In genomic region chr9:134551657-134552348, GRCh38 we compare ENCODE assay signal across 1 cellular context.
TF ChIP-seq lines count a peak whose summit lies in the region.

No MANE protein-coding gene starts in this region.

TF ChIP-seq in SK-N-SH, 30 proteins besides CTCF, POLR2A, EP300 and RAD21 (continued from another document):
- TF ChIP-seq REST (IDR thresholded peaks at IDR 0.05; ENCODE audit: low read depth, low read length): peak; percentile 56; the same call in 1 of the 2 replicates
- no peak for TF ChIP-seq NRF1 (IDR thresholded peaks at IDR 0.05; ENCODE audit: low read depth, low read length)
- TF ChIP-seq PBX3 (IDR thresholded peaks at IDR 0.05): peak; percentile 97
- TF ChIP-seq JUND (IDR thresholded peaks at IDR 0.05): peak; percentile 97
- TF ChIP-seq, protein P1, sequence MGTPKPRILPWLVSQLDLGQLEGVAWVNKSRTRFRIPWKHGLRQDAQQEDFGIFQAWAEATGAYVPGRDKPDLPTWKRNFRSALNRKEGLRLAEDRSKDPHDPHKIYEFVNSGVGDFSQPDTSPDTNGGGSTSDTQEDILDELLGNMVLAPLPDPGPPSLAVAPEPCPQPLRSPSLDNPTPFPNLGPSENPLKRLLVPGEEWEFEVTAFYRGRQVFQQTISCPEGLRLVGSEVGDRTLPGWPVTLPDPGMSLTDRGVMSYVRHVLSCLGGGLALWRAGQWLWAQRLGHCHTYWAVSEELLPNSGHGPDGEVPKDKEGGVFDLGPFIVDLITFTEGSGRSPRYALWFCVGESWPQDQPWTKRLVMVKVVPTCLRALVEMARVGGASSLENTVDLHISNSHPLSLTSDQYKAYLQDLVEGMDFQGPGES (IDR thresholded peaks at IDR 0.05; ENCODE audit: low read depth, low read length): no peak
- no peak for TF ChIP-seq SMC3 (IDR thresholded peaks at IDR 0.05; ENCODE audit: low read depth, low read length)
- peak; percentile 90 for TF ChIP-seq FOSL2 (IDR thresholded peaks at IDR 0.05; ENCODE audit: borderline replicate concordance, low read depth)
- TF ChIP-seq RFX5 (IDR thresholded peaks at IDR 0.05; ENCODE audit: low read length): no peak
- no peak for TF ChIP-seq YY1 (IDR thresholded peaks at IDR 0.05; ENCODE audit: low read depth)
- TF ChIP-seq FOXM1 (IDR thresholded peaks at IDR 0.05; ENCODE audit: low read depth): peak; percentile 83; the same call in 1 of the 2 replicates
- TF ChIP-seq, protein P2, sequence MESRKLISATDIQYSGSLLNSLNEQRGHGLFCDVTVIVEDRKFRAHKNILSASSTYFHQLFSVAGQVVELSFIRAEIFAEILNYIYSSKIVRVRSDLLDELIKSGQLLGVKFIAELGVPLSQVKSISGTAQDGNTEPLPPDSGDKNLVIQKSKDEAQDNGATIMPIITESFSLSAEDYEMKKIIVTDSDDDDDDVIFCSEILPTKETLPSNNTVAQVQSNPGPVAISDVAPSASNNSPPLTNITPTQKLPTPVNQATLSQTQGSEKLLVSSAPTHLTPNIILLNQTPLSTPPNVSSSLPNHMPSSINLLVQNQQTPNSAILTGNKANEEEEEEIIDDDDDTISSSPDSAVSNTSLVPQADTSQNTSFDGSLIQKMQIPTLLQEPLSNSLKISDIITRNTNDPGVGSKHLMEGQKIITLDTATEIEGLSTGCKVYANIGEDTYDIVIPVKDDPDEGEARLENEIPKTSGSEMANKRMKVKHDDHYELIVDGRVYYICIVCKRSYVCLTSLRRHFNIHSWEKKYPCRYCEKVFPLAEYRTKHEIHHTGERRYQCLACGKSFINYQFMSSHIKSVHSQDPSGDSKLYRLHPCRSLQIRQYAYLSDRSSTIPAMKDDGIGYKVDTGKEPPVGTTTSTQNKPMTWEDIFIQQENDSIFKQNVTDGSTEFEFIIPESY (IDR thresholded peaks at IDR 0.05; ENCODE audit: borderline replicate concordance, low read depth): no peak
- TF ChIP-seq, protein P3, sequence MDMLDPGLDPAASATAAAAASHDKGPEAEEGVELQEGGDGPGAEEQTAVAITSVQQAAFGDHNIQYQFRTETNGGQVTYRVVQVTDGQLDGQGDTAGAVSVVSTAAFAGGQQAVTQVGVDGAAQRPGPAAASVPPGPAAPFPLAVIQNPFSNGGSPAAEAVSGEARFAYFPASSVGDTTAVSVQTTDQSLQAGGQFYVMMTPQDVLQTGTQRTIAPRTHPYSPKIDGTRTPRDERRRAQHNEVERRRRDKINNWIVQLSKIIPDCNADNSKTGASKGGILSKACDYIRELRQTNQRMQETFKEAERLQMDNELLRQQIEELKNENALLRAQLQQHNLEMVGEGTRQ (IDR thresholded peaks at IDR 0.05; ENCODE audit: borderline replicate concordance, low read depth, low read length): no peak
- TF ChIP-seq RXRA (IDR thresholded peaks at IDR 0.05; ENCODE audit: borderline replicate concordance, low read depth): peak; percentile 83; the same call in 1 of the 2 replicates
- TF ChIP-seq TEAD4 (IDR thresholded peaks at IDR 0.05; ENCODE audit: borderline replicate concordance, insufficient read depth): peak; percentile 97
- no peak for TF ChIP-seq RCOR1 (IDR thresholded peaks at IDR 0.05; ENCODE audit: low read length)
- TF ChIP-seq SIN3A (IDR thresholded peaks at IDR 0.05; ENCODE audit: borderline replicate concordance, low read depth, low read length): peak; percentile 89; the same call in 1 of the 2 replicates
- peak; percentile 57; the same call in 1 of the 2 replicates for TF ChIP-seq POLR2AphosphoS5 (IDR thresholded peaks at IDR 0.05; ENCODE audit: low read depth, low read length)
- TF ChIP-seq FOXJ3 (CRISPR knock-in tag; IDR thresholded peaks at IDR 0.05): no peak
- peak; percentile 82 for TF ChIP-seq NFIC (IDR thresholded peaks at IDR 0.05; ENCODE audit: borderline replicate concordance)
- no peak for TF ChIP-seq EZH2phosphoT487 (IDR thresholded peaks at IDR 0.05; ENCODE audit: borderline replicate concordance, low read depth)
- peak; percentile 90 for TF ChIP-seq TCF12 (IDR thresholded peaks at IDR 0.05)
- TF ChIP-seq GABPA (IDR thresholded peaks at IDR 0.05; ENCODE audit: low read depth): 0 out of 2 replicates have a peak, but pooled peaks have one; percentile 45
- TF ChIP-seq CHD2 (IDR thresholded peaks at IDR 0.05; ENCODE audit: low read length, partially characterized antibody): no peak
- TF ChIP-seq MEF2A (IDR thresholded peaks at IDR 0.05; ENCODE audit: borderline replicate concordance, low read depth): no peak; the same call in 1 of the 2 replicates
- no peak for TF ChIP-seq GATA2 (CRISPR knock-in tag; IDR thresholded peaks at IDR 0.05)
- TF ChIP-seq, protein P4, sequence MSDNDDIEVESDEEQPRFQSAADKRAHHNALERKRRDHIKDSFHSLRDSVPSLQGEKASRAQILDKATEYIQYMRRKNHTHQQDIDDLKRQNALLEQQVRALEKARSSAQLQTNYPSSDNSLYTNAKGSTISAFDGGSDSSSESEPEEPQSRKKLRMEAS (IDR thresholded peaks at IDR 0.05; ENCODE audit: low read depth): peak; percentile 91
- no peak; the same call in 1 of the 2 replicates for TF ChIP-seq ELF1 (IDR thresholded peaks at IDR 0.05)
- TF ChIP-seq TAF1 (IDR thresholded peaks at IDR 0.05; ENCODE audit: borderline replicate concordance, low read depth, low read length): no peak
- TF ChIP-seq, protein P5, sequence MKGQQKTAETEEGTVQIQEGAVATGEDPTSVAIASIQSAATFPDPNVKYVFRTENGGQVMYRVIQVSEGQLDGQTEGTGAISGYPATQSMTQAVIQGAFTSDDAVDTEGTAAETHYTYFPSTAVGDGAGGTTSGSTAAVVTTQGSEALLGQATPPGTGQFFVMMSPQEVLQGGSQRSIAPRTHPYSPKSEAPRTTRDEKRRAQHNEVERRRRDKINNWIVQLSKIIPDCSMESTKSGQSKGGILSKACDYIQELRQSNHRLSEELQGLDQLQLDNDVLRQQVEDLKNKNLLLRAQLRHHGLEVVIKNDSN (IDR thresholded peaks at IDR 0.05; ENCODE audit: borderline replicate concordance, low read depth): no peak
